ENCODE assay signal across 10 cellular contexts in the genomic region with DNA sequence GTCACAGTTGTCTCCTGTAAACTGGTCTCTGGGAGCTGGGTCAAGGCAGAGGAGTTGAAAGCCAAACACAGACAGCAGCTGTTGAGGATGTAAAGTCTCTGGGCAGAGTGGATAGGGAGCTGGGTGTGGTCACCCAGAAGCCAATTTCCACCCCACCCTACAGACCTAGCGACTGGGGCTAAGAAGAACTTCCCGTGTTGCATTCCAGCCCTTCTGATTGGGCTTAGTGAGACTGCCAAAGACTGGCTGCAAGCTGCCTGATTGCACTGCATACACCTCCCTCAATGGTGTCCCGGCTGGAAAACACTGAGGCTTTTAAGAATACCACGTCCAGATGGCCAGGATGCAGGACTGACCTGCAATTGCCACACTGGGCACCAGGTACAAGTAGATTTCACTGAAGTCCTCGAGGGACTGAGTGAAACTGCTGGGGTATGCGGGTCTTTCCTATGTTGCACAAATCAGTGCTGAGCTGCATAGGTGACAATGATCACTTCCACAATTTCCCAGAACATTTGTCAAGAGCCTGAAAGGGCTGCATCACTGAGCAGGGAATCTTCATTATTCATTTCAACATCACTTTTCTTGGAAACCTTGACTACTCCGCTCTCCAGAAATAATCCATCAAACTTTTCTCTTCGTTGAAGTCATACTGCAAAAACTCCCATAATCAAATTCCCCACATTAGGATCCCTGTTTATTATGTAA. TPM values are rescaled to one million over a fixed set of nuclear protein-coding genes. Genes with fewer than 3 reads are reported as not detected.
DNase-seq lines count a peak whose midpoint lies in the region; ATAC-seq, FAIRE-seq and TF ChIP-seq lines count a peak whose summit lies in the region.
"Had no signal": no experiment of that assay in that cellular context is flagged by ENCODE, and none has a peak within 500 bp of the region (broad histone marks: within the 10 kb centered on the region; RNA-seq: fewer than 3 reads in every experiment).

No MANE protein-coding gene starts in this region.

- 0 out of 22 replicates have a peak, but pooled peaks cover 0 to 3% (median 0%) of the 10 kb centered on the region in 11 experiments for H4K20me1 ChIP-seq in BLaER1 treated with 17β-estradiol and CSF1 and Interleukin-3, amounts not matched to agents 10 nM and 100 nM
- H4K20me1 ChIP-seq in GM23338 (replicated peaks; ENCODE audit: insufficient read depth) (no peaks in the 10 kb centered on the region), astrocyte (ENCODE audit: insufficient read depth, low read length) (no peaks in the 10 kb centered on the region)

- H3K4me1 Mint-ChIP-seq in GM23338: peaks cover 21% of the 10 kb centered on the region
- peaks cover 42% of the 10 kb centered on the region for H3K4me1 Mint-ChIP-seq in astrocyte (ENCODE audit: low read depth, unreplicated experiment)
- peaks cover 55% of the 10 kb centered on the region for H3K4me1 Mint-ChIP-seq in mesothelial cell of epicardium

- H3K36me3 Mint-ChIP-seq in GM23338 (ENCODE audit: low read depth) (no peaks in the 10 kb centered on the region), astrocyte (ENCODE audit: low read depth, unreplicated experiment) (no peaks in the 10 kb centered on the region), mesothelial cell of epicardium (no peaks in the 10 kb centered on the region)

- no peaks in the 10 kb centered on the region for H3K36me3 ChIP-seq in BLaER1 treated with 17β-estradiol and CSF1 and Interleukin-3, amounts not matched to agents 10 nM and 100 nM
- H3K36me3 ChIP-seq in GM23338 (ENCODE audit: insufficient read depth) (no peaks in the 10 kb centered on the region), astrocyte (ENCODE audit: insufficient read depth, low read length) (no peaks in the 10 kb centered on the region)

- TF ChIP-seq CTCF in GM23338 (conservative IDR thresholded peaks at IDR 0.05; ENCODE audit: low read depth in 2 of 2) (no peak), astrocyte (IDR thresholded peaks at IDR 0.05; ENCODE audit: insufficient read depth, low read depth, low read length) (no peak), mesothelial cell of epicardium (IDR thresholded peaks at IDR 0.05; ENCODE audit: unreplicated experiment) (no peak)

- peaks cover 3% of the 10 kb centered on the region; the same call in 1 of the 3 replicates for H3K9me3 Mint-ChIP-seq in GM23338
- no peaks in the 10 kb centered on the region for H3K9me3 Mint-ChIP-seq in astrocyte (ENCODE audit: unreplicated experiment)
- no peaks in the 10 kb centered on the region for H3K9me3 Mint-ChIP-seq in mesothelial cell of epicardium

- ATAC-seq in GM23338 (peak; percentile 79), GM21717 (IDR thresholded peaks at IDR 0.05; ENCODE audit: unreplicated experiment) (no peak)

- peak overlapping the region in 6 of 11 experiments; percentile 15 to 76 (median 51); a peak in 10 of 22 replicates for H3K4me2 ChIP-seq in BLaER1 treated with 17β-estradiol and CSF1 and Interleukin-3, amounts not matched to agents 10 nM and 100 nM
- H3K4me2 ChIP-seq in GM23338 (no peak overlapping the region), astrocyte (ENCODE audit: low read length) (no peak overlapping the region)

- peaks cover 12 to 20% (median 14%) of the 10 kb centered on the region in 11 experiments; a peak in 21 of 22 replicates for H3K9me3 ChIP-seq in BLaER1 treated with 17β-estradiol and CSF1 and Interleukin-3, amounts not matched to agents 10 nM and 100 nM (replicated peaks in 1 of 11)
- no peaks in the 10 kb centered on the region for H3K9me3 ChIP-seq in astrocyte (ENCODE audit: insufficient read depth, low read depth, low read length)

- no peak for FAIRE-seq in astrocyte (lab: Jason Lieb, UNC)

- DNase-seq in GM23338 (ENCODE audit: low spot score) (peak; percentile 38), astrocyte (ENCODE audit: low read depth) (peak; percentile 58), mesothelial cell of epicardium (ENCODE audit: low spot score in 2 of 2, unreplicated experiment in 2 of 2) (no peak), NK-92 (lab: John Stamatoyannopoulos, UW; ENCODE audit: unreplicated experiment) (no peak), MV-4-11 (lab: John Stamatoyannopoulos, UW) (no peak), KBM-7 (no peak)
- DNase-seq: NCI-H446; stimulated activated CD4-positive, alpha-beta T cell treated with anti-CD3 and anti-CD28 coated beads, Interleukin-4, amount 100 ng/mL, for 4 hours had no signal

- no peak overlapping the region for H3K27ac ChIP-seq in BLaER1 treated with 17β-estradiol and CSF1 and Interleukin-3, amounts not matched to agents 10 nM and 100 nM
- H3K27ac ChIP-seq in GM23338 (ENCODE audit: low read depth) (no peak overlapping the region), astrocyte (ENCODE audit: low read depth, low read length) (no peak overlapping the region)

- H3K79me2 ChIP-seq in GM23338 (replicated peaks; ENCODE audit: insufficient read depth) (no peaks in the 10 kb centered on the region), astrocyte (ENCODE audit: insufficient read depth, low read length) (no peaks in the 10 kb centered on the region)

- H2AFZ ChIP-seq in GM23338 (peak overlapping the region; percentile 23), astrocyte (ENCODE audit: low read depth, low read length) (no peak overlapping the region)

- peaks cover 2% of the 10 kb centered on the region for H3K27me3 Mint-ChIP-seq in GM23338 (ENCODE audit: insufficient read depth, low read depth, poor library complexity)
- H3K27me3 Mint-ChIP-seq in astrocyte (ENCODE audit: low read depth, unreplicated experiment): no peaks in the 10 kb centered on the region
- no peaks in the 10 kb centered on the region for H3K27me3 Mint-ChIP-seq in mesothelial cell of epicardium (ENCODE audit: low read depth)

- H3K27me3 ChIP-seq in BLaER1 treated with 17β-estradiol and CSF1 and Interleukin-3, amounts not matched to agents 10 nM and 100 nM: peaks cover 0 to 56% (median 0%) of the 10 kb centered on the region in 11 experiments; a peak in 7 of 22 replicates
- H3K27me3 ChIP-seq in GM23338 (ENCODE audit: insufficient read depth): no peaks in the 10 kb centered on the region
- H3K27me3 ChIP-seq in astrocyte (ENCODE audit: insufficient read depth, low read length): no peaks in the 10 kb centered on the region

- H3K4me3 ChIP-seq in BLaER1 treated with 17β-estradiol and CSF1 and Interleukin-3, amounts not matched to agents 10 nM and 100 nM: no peak overlapping the region
- H3K4me3 ChIP-seq in GM23338 (no peak overlapping the region), astrocyte (ENCODE audit: insufficient read depth, low read depth, low read length) (no peak overlapping the region)

- no peaks in the 10 kb centered on the region for H3K9me2 ChIP-seq in GM23338 (ENCODE audit: insufficient read depth)

- peaks cover 52 to 72% (median 64%) of the 10 kb centered on the region in 10 experiments for H3K4me1 ChIP-seq in BLaER1 treated with 17β-estradiol and CSF1 and Interleukin-3, amounts not matched to agents 10 nM and 100 nM
- H3K4me1 ChIP-seq in GM23338 (ENCODE audit: insufficient read depth): peaks cover 11% of the 10 kb centered on the region
- H3K4me1 ChIP-seq in astrocyte (ENCODE audit: insufficient read depth, low read length): peaks cover 6% of the 10 kb centered on the region

- H3K27ac Mint-ChIP-seq in GM23338 (no peak overlapping the region), astrocyte (ENCODE audit: unreplicated experiment) (peak overlapping the region; percentile 51), mesothelial cell of epicardium (peak overlapping the region; percentile 41)

- H3F3A ChIP-seq in GM23338 (replicated peaks; ENCODE audit: low read depth): no peaks in the 10 kb centered on the region; the same call in 1 of the 2 replicates

- in situ Hi-C loops in KBM-7 (cut with MboI; ENCODE audit: low pct_unique_long_range_greater_than_20kb, low sequenced_read_pairs): no loop called here

- H3K9ac ChIP-seq in BLaER1 treated with 17β-estradiol and CSF1 and Interleukin-3, amounts not matched to agents 10 nM and 100 nM: no peak overlapping the region
- no peak overlapping the region for H3K9ac ChIP-seq in astrocyte (ENCODE audit: low read length)

- H3K4me3 Mint-ChIP-seq in GM23338: no peak overlapping the region
- H3K4me3 Mint-ChIP-seq in astrocyte (ENCODE audit: unreplicated experiment): no peak overlapping the region
- no peak overlapping the region for H3K4me3 Mint-ChIP-seq in mesothelial cell of epicardium

TF ChIP-seq in GM23338, 12 proteins besides CTCF, POLR2A, EP300 and RAD21 (continues in another document):
- TF ChIP-seq CREB1 (CRISPR knock-in tag; IDR thresholded peaks at IDR 0.05; ENCODE audit: low read depth): no peak
- no peak for TF ChIP-seq STAT1 (IDR thresholded peaks at IDR 0.05; ENCODE audit: unreplicated experiment)

RNA-seq across cellular contexts. Expression of a gene that starts 43.1 kb away (rescaled TPM):
- total RNA-seq in GM23338 (2014; rRNA removed; shearing (Covaris generic)): 100 and 115 TPM in 2 replicates
- polyA plus RNA-seq in GM23338 (2016; fragmentation: Nextera tagmentation; extraction: Ambion mirVana): 55.4 and 65.3 TPM in 2 replicates
- total RNA-seq in astrocyte (68.2 and 71.9 TPM in 2 replicates), mesothelial cell of epicardium (93.4 to 97.2 TPM (median 95.6 TPM) in 3 replicates)

Comparison
In these comparisons a context has a peak if more than half of its experiments do, and no peak if none do; other contexts are left out.
1. H3K4me2 ChIP-seq: peak in BLaER1 treated with 17β-estradiol and CSF1 and Interleukin-3, amounts not matched to agents 10 nM and 100 nM (6 of 11); none in GM23338 (single experiment) and astrocyte (single experiment).
2. DNase-seq: peak in GM23338 (single experiment) and astrocyte (single experiment); none in mesothelial cell of epicardium (0 of 2), NK-92 (single experiment), MV-4-11 (single experiment) and KBM-7 (single experiment).